In genomic region chr2:119678021-119678656, GRCh38 we compare ENCODE assay signal across 7 cellular contexts. TPM values are rescaled to one million over a fixed set of nuclear protein-coding genes. Genes with fewer than 3 reads are reported as not detected.
DNase-seq lines count a peak whose midpoint lies in the region; ATAC-seq and TF ChIP-seq lines count a peak whose summit lies in the region.

No MANE protein-coding gene starts in this region.

- ATAC-seq in HG02759 (IDR thresholded peaks at IDR 0.05; ENCODE audit: unreplicated experiment) (no peak), GM18909 (IDR thresholded peaks at IDR 0.05; ENCODE audit: poor library complexity, unreplicated experiment) (no peak)

- H3K4me3 ChIP-seq in coronary artery (peak overlapping the region; percentile 76), skeletal muscle satellite cell (ENCODE audit: low read length) (no peak overlapping the region)

- no peak overlapping the region for H3K27ac ChIP-seq in coronary artery

- H3K9me3 ChIP-seq in skeletal muscle satellite cell (replicated peaks; ENCODE audit: low read length): no peaks in the 10 kb centered on the region

- DNase-seq in NAMALWA (ENCODE audit: low spot score): peak; percentile 13
- peak; percentile 87 to 88 for DNase-seq in SHP77 (lab: John Stamatoyannopoulos, UW)
- peak; percentile 54 for DNase-seq in coronary artery (ENCODE audit: low spot score)
- DNase-seq in cerebellar nuclear complex (lab: John Stamatoyannopoulos, UW): no peak

- TF ChIP-seq CTCF in coronary artery (IDR thresholded peaks at IDR 0.05): no peak

- peak overlapping the region; percentile 90 for H3K4me2 ChIP-seq in skeletal muscle satellite cell (ENCODE audit: low read length)

- peaks cover 9% of the 10 kb centered on the region for H3K4me1 ChIP-seq in skeletal muscle satellite cell (ENCODE audit: control insufficient read depth, insufficient read depth, low read length)

- H3K9ac ChIP-seq in skeletal muscle satellite cell (ENCODE audit: low read depth, low read length): no peak overlapping the region

- peaks cover 10% of the 10 kb centered on the region for H3K36me3 ChIP-seq in skeletal muscle satellite cell (ENCODE audit: insufficient read depth, low read length)

- H3K27me3 ChIP-seq in skeletal muscle satellite cell (ENCODE audit: control insufficient read depth, insufficient read depth, low read length): peaks cover 25% of the 10 kb centered on the region

RNA-seq across cellular contexts. Expression of gene TMEM177, which starts 0.9 kb away (rescaled TPM):
- total RNA-seq in skeletal muscle satellite cell (2012; rRNA removed): 12.9 and 17.7 TPM in 2 replicates

Comparison
In these comparisons a context has a peak if more than half of its experiments do, and no peak if none do; other contexts are left out.
1. DNase-seq: peak in NAMALWA (single experiment), SHP77 (2 of 2) and coronary artery (single experiment); none in cerebellar nuclear complex (0 of 2).